In genomic region chr4:121484633-121485032, GRCh38 we compare ENCODE assay signal across 1 cellular context.
TF ChIP-seq lines count a peak whose summit lies in the region.

No MANE protein-coding gene starts in this region.

TF ChIP-seq in H1, 55 proteins besides CTCF, POLR2A, EP300 and RAD21 (continued from another document):
- TF ChIP-seq TBP (IDR thresholded peaks at IDR 0.05; ENCODE audit: low read depth, low read length) (no peak), MAFK (IDR thresholded peaks at IDR 0.05; ENCODE audit: low read depth, low read length) (no peak), TEAD4 (IDR thresholded peaks at IDR 0.05; ENCODE audit: low read depth, low read length) (no peak), NANOG (IDR thresholded peaks at IDR 0.05; ENCODE audit: insufficient read depth, low read depth, low read length, poor library complexity, severe bottlenecking) (no peak), KDM4A (IDR thresholded peaks at IDR 0.05; ENCODE audit: low read depth, low read length, severe bottlenecking) (no peak), KDM1A (IDR thresholded peaks at IDR 0.05; ENCODE audit: borderline replicate concordance, low read length) (no peak)
